Comparison of ENCODE assay signal across 1 cellular context in genomic region chr15:70509282-70510272, GRCh38.
TF ChIP-seq lines count a peak whose summit lies in the region.

No MANE protein-coding gene starts in this region.

TF ChIP-seq in GM23338, 12 proteins besides CTCF, POLR2A, EP300 and RAD21 (continued from another document):
- TF ChIP-seq, protein P1, sequence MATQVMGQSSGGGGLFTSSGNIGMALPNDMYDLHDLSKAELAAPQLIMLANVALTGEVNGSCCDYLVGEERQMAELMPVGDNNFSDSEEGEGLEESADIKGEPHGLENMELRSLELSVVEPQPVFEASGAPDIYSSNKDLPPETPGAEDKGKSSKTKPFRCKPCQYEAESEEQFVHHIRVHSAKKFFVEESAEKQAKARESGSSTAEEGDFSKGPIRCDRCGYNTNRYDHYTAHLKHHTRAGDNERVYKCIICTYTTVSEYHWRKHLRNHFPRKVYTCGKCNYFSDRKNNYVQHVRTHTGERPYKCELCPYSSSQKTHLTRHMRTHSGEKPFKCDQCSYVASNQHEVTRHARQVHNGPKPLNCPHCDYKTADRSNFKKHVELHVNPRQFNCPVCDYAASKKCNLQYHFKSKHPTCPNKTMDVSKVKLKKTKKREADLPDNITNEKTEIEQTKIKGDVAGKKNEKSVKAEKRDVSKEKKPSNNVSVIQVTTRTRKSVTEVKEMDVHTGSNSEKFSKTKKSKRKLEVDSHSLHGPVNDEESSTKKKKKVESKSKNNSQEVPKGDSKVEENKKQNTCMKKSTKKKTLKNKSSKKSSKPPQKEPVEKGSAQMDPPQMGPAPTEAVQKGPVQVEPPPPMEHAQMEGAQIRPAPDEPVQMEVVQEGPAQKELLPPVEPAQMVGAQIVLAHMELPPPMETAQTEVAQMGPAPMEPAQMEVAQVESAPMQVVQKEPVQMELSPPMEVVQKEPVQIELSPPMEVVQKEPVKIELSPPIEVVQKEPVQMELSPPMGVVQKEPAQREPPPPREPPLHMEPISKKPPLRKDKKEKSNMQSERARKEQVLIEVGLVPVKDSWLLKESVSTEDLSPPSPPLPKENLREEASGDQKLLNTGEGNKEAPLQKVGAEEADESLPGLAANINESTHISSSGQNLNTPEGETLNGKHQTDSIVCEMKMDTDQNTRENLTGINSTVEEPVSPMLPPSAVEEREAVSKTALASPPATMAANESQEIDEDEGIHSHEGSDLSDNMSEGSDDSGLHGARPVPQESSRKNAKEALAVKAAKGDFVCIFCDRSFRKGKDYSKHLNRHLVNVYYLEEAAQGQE (IDR thresholded peaks at IDR 0.05; ENCODE audit: unreplicated experiment): no peak
- TF ChIP-seq EZH2 (IDR thresholded peaks at IDR 0.05; ENCODE audit: low read depth, unreplicated experiment) (no peak), ZNF331 (CRISPR knock-in tag; IDR thresholded peaks at IDR 0.05; ENCODE audit: low read depth) (no peak), POLR2AphosphoS5 (IDR thresholded peaks at IDR 0.05; ENCODE audit: low read depth) (no peak), NANOG (IDR thresholded peaks at IDR 0.05; ENCODE audit: borderline replicate concordance) (no peak), EZH2phosphoT487 (IDR thresholded peaks at IDR 0.05; ENCODE audit: unreplicated experiment) (no peak), ZNF114 (CRISPR knock-in tag; IDR thresholded peaks at IDR 0.05) (no peak), JUNB (IDR thresholded peaks at IDR 0.05; ENCODE audit: unreplicated experiment) (no peak), STAT1 (IDR thresholded peaks at IDR 0.05; ENCODE audit: unreplicated experiment) (no peak)
- TF ChIP-seq, protein P2, sequence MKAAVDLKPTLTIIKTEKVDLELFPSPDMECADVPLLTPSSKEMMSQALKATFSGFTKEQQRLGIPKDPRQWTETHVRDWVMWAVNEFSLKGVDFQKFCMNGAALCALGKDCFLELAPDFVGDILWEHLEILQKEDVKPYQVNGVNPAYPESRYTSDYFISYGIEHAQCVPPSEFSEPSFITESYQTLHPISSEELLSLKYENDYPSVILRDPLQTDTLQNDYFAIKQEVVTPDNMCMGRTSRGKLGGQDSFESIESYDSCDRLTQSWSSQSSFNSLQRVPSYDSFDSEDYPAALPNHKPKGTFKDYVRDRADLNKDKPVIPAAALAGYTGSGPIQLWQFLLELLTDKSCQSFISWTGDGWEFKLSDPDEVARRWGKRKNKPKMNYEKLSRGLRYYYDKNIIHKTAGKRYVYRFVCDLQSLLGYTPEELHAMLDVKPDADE (IDR thresholded peaks at IDR 0.05): no peak
